17 cellular contexts compared by ENCODE assay signal in genomic region chr7:101294832-101295121, GRCh38.
"Had no signal": no experiment of that assay in that cellular context is flagged by ENCODE, and none has a peak within 500 bp of the region (broad histone marks: within the 10 kb centered on the region; RNA-seq: fewer than 3 reads in every experiment).

No MANE protein-coding gene starts in this region.

- H3K36me3 ChIP-seq: colonic mucosa, pancreas had no signal

- ATAC-seq: foreskin keratinocyte, natural killer cell, pancreas, right cardiac atrium had no signal

- FAIRE-seq: endothelial cell of umbilical vein, islet of Langerhans, pancreas, small intestine had no signal

- H3K9me3 ChIP-seq: colonic mucosa, pancreas had no signal

- DNase-seq: colonic mucosa; dermis blood vessel endothelial cell; erythroblast; foreskin keratinocyte; head of caudate nucleus; hippocampal formation; kidney glomerular epithelial cell; natural killer cell; nucleus accumbens; pancreas; right cardiac atrium; small intestine; stimulated activated CD4-positive, alpha-beta T cell treated with anti-CD3 and anti-CD28 coated beads, Interleukin-12 subunit alpha, Interleukin-12 subunit beta, amount 100 ng/mL, for 4 hours; stimulated activated naive CD4-positive, alpha-beta T cell treated with Interleukin-2 at 50 U/mL for 16 hours; trophoblast cell had no signal

- H3K4me3 ChIP-seq: colonic mucosa, pancreas had no signal

- H3K4me1 ChIP-seq: colonic mucosa, foreskin keratinocyte, pancreas had no signal

- H3K27ac ChIP-seq: colonic mucosa, foreskin keratinocyte, pancreas had no signal
